ENCODE assay signal across 8 cellular contexts in genomic region chr12:53295891-53296219, GRCh38. TPM values are rescaled to one million over a fixed set of nuclear protein-coding genes. Genes with fewer than 3 reads are reported as not detected.
DNase-seq lines count a peak whose midpoint lies in the region; ATAC-seq and TF ChIP-seq lines count a peak whose summit lies in the region.

No MANE protein-coding gene starts in this region.

- peak overlapping the region; percentile 71 to 95 (median 86) for H3K4me3 ChIP-seq in heart left ventricle
- H3K4me3 ChIP-seq in mucosa of descending colon = peak overlapping the region; percentile 37

- H3K4me3 Mint-ChIP-seq in central memory CD8-positive, alpha-beta T cell = peak overlapping the region; percentile 98

- peak overlapping the region; percentile 60 to 96 (median 87) for H3K27ac ChIP-seq in heart left ventricle

- WGBS in heart left ventricle, 4 donors = 3 to 4% (median 3%) methylated on average over 12 of the region's 12 CpGs

- peaks cover 27% of the 10 kb centered on the region for H3K36me3 Mint-ChIP-seq in central memory CD8-positive, alpha-beta T cell (ENCODE audit: insufficient read depth)

- ATAC-seq in heart left ventricle (no peak), mucosa of descending colon (peak; percentile 1), HG03108 (IDR thresholded peaks at IDR 0.05; ENCODE audit: unreplicated experiment) (no peak), HG02588 (IDR thresholded peaks at IDR 0.05; ENCODE audit: unreplicated experiment) (no peak)
- ATAC-seq in central memory CD8-positive, alpha-beta T cell (replicated peaks; ENCODE audit: extremely low read depth, poor library complexity, severe bottlenecking) = peak; percentile 1

- H3K4me1 Mint-ChIP-seq in central memory CD8-positive, alpha-beta T cell = peaks cover 46% of the 10 kb centered on the region

- H3K9me3 ChIP-seq in heart left ventricle (no peaks in the 10 kb centered on the region), mucosa of descending colon (no peaks in the 10 kb centered on the region)

- DNase-seq in heart left ventricle = no peak
- no peak for DNase-seq in cardiac septum (ENCODE audit: low spot score)
- DNase-seq in central memory CD8-positive, alpha-beta T cell (ENCODE audit: low spot score in 2 of 2) = no peak
- DNase-seq in mucosa of descending colon = no peak
- no peak for DNase-seq in amniotic stem cell (lab: John Stamatoyannopoulos, UW)
- no peak for DNase-seq in SHP77 treated with DMSO at 0.1 percent for 48 hours (lab: John Stamatoyannopoulos, UW)

- no peaks in the 10 kb centered on the region for H3K9me3 Mint-ChIP-seq in central memory CD8-positive, alpha-beta T cell

- H3K27me3 ChIP-seq in heart left ventricle = no peaks in the 10 kb centered on the region

- no peaks in the 10 kb centered on the region for H3K27me3 Mint-ChIP-seq in central memory CD8-positive, alpha-beta T cell

- TF ChIP-seq CTCF in heart left ventricle (IDR thresholded peaks at IDR 0.05) (no peak), mucosa of descending colon (IDR thresholded peaks at IDR 0.05) (no peak)

- H3K27ac Mint-ChIP-seq in central memory CD8-positive, alpha-beta T cell (ENCODE audit: low read depth) = peak overlapping the region; percentile 97

- TF ChIP-seq POLR2A in heart left ventricle (IDR thresholded peaks at IDR 0.05) = no peak

- H3K4me1 ChIP-seq in heart left ventricle (peaks cover 3 to 58% (median 35%) of the 10 kb centered on the region in 12 donors), mucosa of descending colon (ENCODE audit: low read depth) (peaks cover 21% of the 10 kb centered on the region)

- H3K36me3 ChIP-seq in heart left ventricle (peaks cover 0 to 29% (median 16%) of the 10 kb centered on the region in 9 donors), mucosa of descending colon (ENCODE audit: low read depth) (no peaks in the 10 kb centered on the region)

- intact Hi-C loops in heart left ventricle (cut with DNase I) = loop anchor here in 1 of 10 donors (1.0 kb wide), 1 partner anchor 25 kb away; the partner anchor contains the start of gene AAAS
- intact Hi-C loops in cardiac septum (cut with DNase I) = loop anchor here (2.0 kb wide), 1 partner anchor 25 kb away; the partner anchor contains the start of gene AAAS
- intact Hi-C loops in mucosa of descending colon (cut with DNase I, micrococcal nuclease) = no loop called here

RNA-seq across cellular contexts. Expression of gene PFDN5, which starts 0.5 kb away (rescaled TPM):
- total RNA-seq in heart left ventricle (100 to 1,000 TPM; 289 to 380 (median 358) TPM), cardiac septum (322 TPM), mucosa of descending colon (100 to 1,000 TPM; 262 to 390 (median 268) TPM)
- 100 to 1,000 TPM; 529 to 979 TPM for polyA plus RNA-seq in heart left ventricle

RNA-seq across cellular contexts. Expression of gene MYG1, which starts 3.6 kb away (rescaled TPM):
- 10 to 100 TPM; 32.1 to 37.0 (median 35.0) TPM for total RNA-seq in heart left ventricle
- 10 to 100 TPM; 45.5 to 58.6 TPM for polyA plus RNA-seq in heart left ventricle
- 29.5 TPM for total RNA-seq in cardiac septum
- 10 to 100 TPM; 35.4 to 54.9 (median 38.0) TPM for total RNA-seq in mucosa of descending colon

RNA-seq across cellular contexts. Expression of gene AAAS, which starts 25.6 kb away (rescaled TPM):
- total RNA-seq in heart left ventricle (10 to 100 TPM; 26.7 to 44.5 (median 37.1) TPM), cardiac septum (39.8 TPM), mucosa of descending colon (10 to 100 TPM; 40.2 to 46.9 (median 46.3) TPM)
- 10 to 100 TPM; 32.5 to 32.6 TPM for polyA plus RNA-seq in heart left ventricle

RNA-seq across cellular contexts. Expression of gene ESPL1, which starts 27.8 kb away (rescaled TPM):
- total RNA-seq in heart left ventricle (1 to 10 TPM in 2 of 9 donors, under 1 TPM in 7; 0.06 to 6.1 (median 0.43) TPM), cardiac septum (0.16 TPM), mucosa of descending colon (10 to 100 TPM in 1 of 3 donors, 1 to 10 TPM in 2; 4.5 to 13.1 (median 5.8) TPM)
- polyA plus RNA-seq in heart left ventricle = under 1 TPM; 0.15 to 0.18 TPM

RNA-seq across cellular contexts. Expression of gene SP7, which starts 40.3 kb away (rescaled TPM):
- not detected for total RNA-seq in heart left ventricle
- not detected for polyA plus RNA-seq in heart left ventricle
- not detected for total RNA-seq in cardiac septum
- total RNA-seq in mucosa of descending colon = not detected

Comparison
In these comparisons a context has a peak if more than half of its experiments do, and no peak if none do; other contexts are left out.
1. ATAC-seq: peak in central memory CD8-positive, alpha-beta T cell (single experiment) and mucosa of descending colon (single experiment); none in heart left ventricle (0 of 4), HG03108 (single experiment) and HG02588 (single experiment).